Comparison of ENCODE assay signal across 6 cellular contexts in genomic region chr12:123671876-123672275, GRCh38. TPM values are rescaled to one million over a fixed set of nuclear protein-coding genes. Genes with fewer than 3 reads are reported as not detected.
DNase-seq lines count a peak whose midpoint lies in the region; ATAC-seq and TF ChIP-seq lines count a peak whose summit lies in the region.

No MANE protein-coding gene starts in this region.

- no peak for ATAC-seq in stimulated activated naive CD8-positive, alpha-beta T cell treated with anti-CD3 and anti-CD28 coated beads, Interleukin-15, amount 100 ng/mL, for 72 hours
- no peak for ATAC-seq in HG03469 (IDR thresholded peaks at IDR 0.05; ENCODE audit: unreplicated experiment)

- H3K4me3 Mint-ChIP-seq in T-helper 1 cell treated with Interleukin-12 subunit alpha and Interleukin-12 subunit beta and Interleukin-4 antibody, amounts not matched to agents 30 μg/mL and 1 μg/mL, for 36 hours = peak overlapping the region; percentile 85
- H3K4me3 Mint-ChIP-seq in stimulated activated naive CD8-positive, alpha-beta T cell treated with anti-CD3 and anti-CD28 coated beads, Interleukin-15, amount 100 ng/mL, for 72 hours = peak overlapping the region; percentile 88 to 92

- no peaks in the 10 kb centered on the region for H3K36me3 Mint-ChIP-seq in T-helper 1 cell treated with Interleukin-12 subunit alpha and Interleukin-12 subunit beta and Interleukin-4 antibody, amounts not matched to agents 30 μg/mL and 1 μg/mL, for 36 hours (ENCODE audit: low read depth)

- H3K9me3 Mint-ChIP-seq in T-helper 1 cell treated with Interleukin-12 subunit alpha and Interleukin-12 subunit beta and Interleukin-4 antibody, amounts not matched to agents 30 μg/mL and 1 μg/mL, for 36 hours = no peaks in the 10 kb centered on the region
- H3K9me3 Mint-ChIP-seq in stimulated activated naive CD8-positive, alpha-beta T cell treated with anti-CD3 and anti-CD28 coated beads, Interleukin-15, amount 100 ng/mL, for 72 hours = no peaks in the 10 kb centered on the region

- H3K27me3 Mint-ChIP-seq in T-helper 1 cell treated with Interleukin-12 subunit alpha and Interleukin-12 subunit beta and Interleukin-4 antibody, amounts not matched to agents 30 μg/mL and 1 μg/mL, for 36 hours (ENCODE audit: low read depth) = no peaks in the 10 kb centered on the region
- no peaks in the 10 kb centered on the region for H3K27me3 Mint-ChIP-seq in stimulated activated naive CD8-positive, alpha-beta T cell treated with anti-CD3 and anti-CD28 coated beads, Interleukin-15, amount 100 ng/mL, for 72 hours

- DNase-seq in T-helper 1 cell = no peak
- DNase-seq in epithelial cell of proximal tubule (ENCODE audit: low read depth) = peak; percentile 35
- no peak for DNase-seq in stimulated activated naive CD8-positive, alpha-beta T cell treated with anti-CD3 and anti-CD28 coated beads, Interleukin-15, amount 100 ng/mL, for 72 hours
- no peak for DNase-seq in mesenteric fat pad (ENCODE audit: low spot score)

- H3K4me1 Mint-ChIP-seq in T-helper 1 cell treated with Interleukin-12 subunit alpha and Interleukin-12 subunit beta and Interleukin-4 antibody, amounts not matched to agents 30 μg/mL and 1 μg/mL, for 36 hours (ENCODE audit: low read depth) = peaks cover 9% of the 10 kb centered on the region
- peaks cover 20% of the 10 kb centered on the region for H3K4me1 Mint-ChIP-seq in stimulated activated naive CD8-positive, alpha-beta T cell treated with anti-CD3 and anti-CD28 coated beads, Interleukin-15, amount 100 ng/mL, for 72 hours

- no peak for TF ChIP-seq CTCF in epithelial cell of proximal tubule (conservative IDR thresholded peaks at IDR 0.05; ENCODE audit: low read depth, low read length)

- H3K4me3 ChIP-seq in epithelial cell of proximal tubule (ENCODE audit: low read depth, low read length) = peak overlapping the region; percentile 96

- H3K27ac Mint-ChIP-seq in T-helper 1 cell treated with Interleukin-12 subunit alpha and Interleukin-12 subunit beta and Interleukin-4 antibody, amounts not matched to agents 30 μg/mL and 1 μg/mL, for 36 hours = no peak overlapping the region
- H3K27ac Mint-ChIP-seq in stimulated activated naive CD8-positive, alpha-beta T cell treated with anti-CD3 and anti-CD28 coated beads, Interleukin-15, amount 100 ng/mL, for 72 hours = no peak overlapping the region

RNA-seq across cellular contexts. Expression of gene TCTN2, which starts 1.0 kb away (rescaled TPM):
- total RNA-seq in epithelial cell of proximal tubule (9.5 and 9.9 TPM in 2 replicates), mesenteric fat pad (6.6 TPM)

RNA-seq across cellular contexts. Expression of gene GTF2H3, which starts 38.2 kb away (rescaled TPM):
- total RNA-seq in epithelial cell of proximal tubule (22.9 and 31.4 TPM in 2 replicates), mesenteric fat pad (20.5 TPM)

RNA-seq across cellular contexts. Expression of gene EIF2B1, which starts 38.4 kb away (rescaled TPM):
- total RNA-seq in epithelial cell of proximal tubule (88.8 and 135 TPM in 2 replicates), mesenteric fat pad (45.6 TPM)

RNA-seq across cellular contexts. Expression of gene ATP6V0A2, which starts 40.3 kb away (rescaled TPM):
- total RNA-seq in epithelial cell of proximal tubule (12.6 and 21.8 TPM in 2 replicates), mesenteric fat pad (33.3 TPM)
